In the genomic region with DNA sequence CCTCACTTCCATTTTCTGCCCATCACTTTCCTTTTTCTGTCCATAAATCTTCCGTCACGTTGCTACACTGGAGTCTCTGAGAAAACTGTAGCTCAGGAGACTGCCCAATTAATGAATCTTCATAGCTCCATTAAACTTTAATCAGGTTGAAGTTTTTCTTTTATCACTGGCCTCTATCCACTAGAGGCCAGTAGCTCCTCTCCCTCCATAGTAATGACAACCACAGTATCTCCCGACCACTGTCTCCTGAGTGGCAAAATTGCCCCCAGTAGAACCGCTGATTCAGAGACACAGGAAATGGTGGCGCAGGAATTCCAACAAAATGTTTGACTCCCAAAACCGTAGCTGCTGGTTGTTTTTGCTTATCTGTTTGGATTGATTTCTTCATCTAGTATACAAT, we compare ENCODE assay signal across 1 cellular context.
TF ChIP-seq lines count a peak whose summit lies in the region.

No MANE protein-coding gene starts in this region.

TF ChIP-seq in SK-N-SH treated with all-trans-retinoic acid at 6 μM for 48 hours, 23 proteins besides CTCF, POLR2A, EP300 and RAD21 (continued from another document):
- TF ChIP-seq CREB5 (CRISPR knock-in tag; IDR thresholded peaks at IDR 0.05; ENCODE audit: low read depth) (no peak), BACH2 (CRISPR knock-in tag; IDR thresholded peaks at IDR 0.05; ENCODE audit: borderline replicate concordance) (no peak), PPARA (CRISPR knock-in tag; IDR thresholded peaks at IDR 0.05; ENCODE audit: borderline replicate concordance) (no peak)
